Comparison of ENCODE assay signal across 24 cellular contexts in genomic region chr10:30834636-30835035, GRCh38.
"Had no signal": no experiment of that assay in that cellular context is flagged by ENCODE, and none has a peak within 500 bp of the region (broad histone marks: within the 10 kb centered on the region; RNA-seq: fewer than 3 reads in every experiment).

No MANE protein-coding gene starts in this region.

- H3K4me3 ChIP-seq: body of pancreas, cardiac muscle cell, coronary artery, dorsolateral prefrontal cortex, left ventricle myocardium inferior, testis, transverse colon had no signal

- H3K9ac ChIP-seq: parathyroid adenoma had no signal

- H3K36me3 ChIP-seq: cardiac muscle cell, left ventricle myocardium inferior, transverse colon had no signal

- H3K79me2 ChIP-seq: parathyroid adenoma had no signal

- DNase-seq: activated CD4-positive, alpha-beta T cell treated with anti-CD3 and anti-CD28 coated beads for 36 hours; activated CD4-positive, CD25-positive, alpha-beta regulatory T cell; activated effector memory CD4-positive, alpha-beta T cell treated with Interleukin-2 at 50 U/mL for 16 hours; activated naive CD4-positive, alpha-beta T cell treated with Interleukin-2 at 50 U/mL for 16 hours; activated T-cell treated with anti-CD3 and anti-CD28 coated beads for 4 hours; activated T-cell treated with anti-CD3 and anti-CD28 coated beads, Interleukin-2, amount 50 U/mL, for 72 hours; body of pancreas; dorsolateral prefrontal cortex; effector memory CD4-positive, alpha-beta T cell; islet precursor cell; left ventricle myocardium inferior; nephron progenitor cell; occipital lobe; right cardiac atrium; stimulated activated CD4-positive, alpha-beta T cell treated with anti-CD3 and anti-CD28 coated beads, Interleukin-2, amount 100 ng/mL, for 48 hours; stimulated activated naive CD4-positive, alpha-beta T cell treated with Interleukin-2 at 50 U/mL for 16 hours; T-helper 1 cell; testis; transverse colon had no signal

- ATAC-seq: activated CD4-positive, alpha-beta T cell treated with anti-CD3 and anti-CD28 coated beads for 36 hours; activated T-cell treated with anti-CD3 and anti-CD28 coated beads, Interleukin-2, amount 50 U/mL, for 72 hours; body of pancreas; right cardiac atrium had no signal

- H3K9me3 ChIP-seq: body of pancreas, left ventricle myocardium inferior, testis, transverse colon had no signal

- H3K27me3 ChIP-seq: body of pancreas, cardiac muscle cell, dorsolateral prefrontal cortex, testis, transverse colon had no signal

- H2AFZ ChIP-seq: parathyroid adenoma had no signal

- H3K4me1 Mint-ChIP-seq: activated CD4-positive, alpha-beta T cell treated with anti-CD3 and anti-CD28 coated beads for 36 hours had no signal

- H3K4me1 ChIP-seq: parathyroid adenoma had no signal

- H3K27ac ChIP-seq: body of pancreas, cardiac muscle cell, coronary artery, left ventricle myocardium inferior, parathyroid adenoma, testis had no signal

- H3K4me3 Mint-ChIP-seq: activated CD4-positive, alpha-beta T cell treated with anti-CD3 and anti-CD28 coated beads for 36 hours; activated naive CD8-positive, alpha-beta T cell; activated T-cell treated with anti-CD3 and anti-CD28 coated beads, Interleukin-2, amount 50 U/mL, for 72 hours; nephron progenitor cell; T-helper 2 cell treated with Interferon-gamma antibody and Interleukin-4, amounts not matched to agents 5 μg/mL and 100 μg/mL, for 36 hours had no signal

- H3K27me3 Mint-ChIP-seq: activated CD4-positive, alpha-beta T cell treated with anti-CD3 and anti-CD28 coated beads for 36 hours; activated naive CD8-positive, alpha-beta T cell had no signal

- H3K9me3 Mint-ChIP-seq: T-helper 2 cell treated with Interferon-gamma antibody and Interleukin-4, amounts not matched to agents 5 μg/mL and 100 μg/mL, for 36 hours had no signal

- H3K27ac Mint-ChIP-seq: activated CD4-positive, alpha-beta T cell treated with anti-CD3 and anti-CD28 coated beads for 36 hours; activated naive CD8-positive, alpha-beta T cell; activated T-cell treated with anti-CD3 and anti-CD28 coated beads, Interleukin-2, amount 50 U/mL, for 72 hours; nephron progenitor cell; T-helper 2 cell treated with Interferon-gamma antibody and Interleukin-4, amounts not matched to agents 5 μg/mL and 100 μg/mL, for 36 hours had no signal
